ENCODE assay signal across 23 cellular contexts in genomic region chr6:71277926-71278594, GRCh38. TPM values are rescaled to one million over a fixed set of nuclear protein-coding genes. Genes with fewer than 3 reads are reported as not detected.
DNase-seq lines count a peak whose midpoint lies in the region; ATAC-seq lines count a peak whose summit lies in the region.
"Had no signal": no experiment of that assay in that cellular context is flagged by ENCODE, and none has a peak within 500 bp of the region (broad histone marks: within the 10 kb centered on the region; RNA-seq: fewer than 3 reads in every experiment).

No MANE protein-coding gene starts in this region.

- ATAC-seq in GM21786 (IDR thresholded peaks at IDR 0.05; ENCODE audit: unreplicated experiment) = peak; percentile 75
- peak; percentile 61 for ATAC-seq in HG03103 (IDR thresholded peaks at IDR 0.05; ENCODE audit: low read depth, unreplicated experiment)
- ATAC-seq in Right ventricle myocardium inferior = no peak

- no peak overlapping the region for H3K4me3 Mint-ChIP-seq in dendritic cell treated with granulocyte-macrophage colony-stimulating factor and Interleukin-4, amounts not matched to agents 40 ng/mL and 50 ng/mL, for 4 days

- H3K27me3 Mint-ChIP-seq in dendritic cell treated with granulocyte-macrophage colony-stimulating factor and Interleukin-4, amounts not matched to agents 40 ng/mL and 50 ng/mL, for 4 days = no peaks in the 10 kb centered on the region

- no peaks in the 10 kb centered on the region for H3K36me3 Mint-ChIP-seq in dendritic cell treated with granulocyte-macrophage colony-stimulating factor and Interleukin-4, amounts not matched to agents 40 ng/mL and 50 ng/mL, for 4 days (ENCODE audit: low read depth)

- peaks cover 8% of the 10 kb centered on the region for H3K9me3 Mint-ChIP-seq in dendritic cell treated with granulocyte-macrophage colony-stimulating factor and Interleukin-4, amounts not matched to agents 40 ng/mL and 50 ng/mL, for 4 days

- DNase-seq in Caki2 (ENCODE audit: low read depth) = peak; percentile 74
- DNase-seq in NCI-H2196 treated with DMSO at 0.1 percent for 48 hours (lab: John Stamatoyannopoulos, UW; ENCODE audit: unreplicated experiment) = no peak
- no peak for DNase-seq in NCI-H1930 (lab: John Stamatoyannopoulos, UW)
- DNase-seq in effector CD4-positive, alpha-beta T cell = no peak
- no peak for DNase-seq in Right ventricle myocardium inferior (ENCODE audit: missing footprints)
- DNase-seq: activated CD4-positive, alpha-beta T cell treated with anti-CD3 and anti-CD28 coated beads for 48 hours; activated CD8-positive, alpha-beta memory T cell treated with anti-CD3 and anti-CD28 coated beads, Interleukin-2, amount 50 U/mL, for 48 hours; activated gamma-delta T cell; amniotic stem cell; caudate nucleus; DMS79; esophagus squamous epithelium; glutamatergic neuron; Kasumi-1; NCI-H1092 treated with DMSO at 0.1 percent for 48 hours; NCI-H2171; NCI-H774; nucleus accumbens; stimulated activated CD4-positive, alpha-beta T cell treated with anti-CD3 and anti-CD28 coated beads, Interleukin-15, amount 100 ng/mL, for 24 hours; stimulated activated naive CD4-positive, alpha-beta T cell treated with Interleukin-2 at 50 U/mL for 16 hours had no signal

- in situ Hi-C loops in Caki2 (cut with HindIII; ENCODE audit: low pct_unique_long_range_greater_than_20kb, low sequenced_read_pairs) = no loop called here

- H3K4me1 Mint-ChIP-seq in dendritic cell treated with granulocyte-macrophage colony-stimulating factor and Interleukin-4, amounts not matched to agents 40 ng/mL and 50 ng/mL, for 4 days (ENCODE audit: low read depth) = peaks cover 6% of the 10 kb centered on the region

- H3K27ac Mint-ChIP-seq in dendritic cell treated with granulocyte-macrophage colony-stimulating factor and Interleukin-4, amounts not matched to agents 40 ng/mL and 50 ng/mL, for 4 days = peak overlapping the region; percentile 43

- intact Hi-C loops in dendritic cell treated with granulocyte-macrophage colony-stimulating factor and Interleukin-4, amounts not matched to agents 40 ng/mL and 50 ng/mL, for 4 days (cut with micrococcal nuclease) = no loop called here
- intact Hi-C loops in Right ventricle myocardium inferior (cut with DNase I) = no loop called here

RNA-seq across cellular contexts. Expression of gene OGFRL1, which starts 10.6 kb away (rescaled TPM):
- 8.8 and 12.1 TPM in 2 replicates for total RNA-seq in Caki2 (2014; rRNA removed; shearing (Covaris generic); ENCODE audit: low replicate concordance)
- total RNA-seq in Right ventricle myocardium inferior = 9.1 TPM
